Comparison of ENCODE assay signal across 21 cellular contexts in genomic region chr2:174984561-174984960, GRCh38. TPM values are rescaled to one million over a fixed set of nuclear protein-coding genes. Genes with fewer than 3 reads are reported as not detected.
DNase-seq lines count a peak whose midpoint lies in the region; ATAC-seq and TF ChIP-seq lines count a peak whose summit lies in the region.
"Had no signal": no experiment of that assay in that cellular context is flagged by ENCODE, and none has a peak within 500 bp of the region (broad histone marks: within the 10 kb centered on the region; RNA-seq: fewer than 3 reads in every experiment).

No MANE protein-coding gene starts in this region.

- H3K4me1 Mint-ChIP-seq in H9: peaks cover 21 to 26% of the 10 kb centered on the region in 2 experiments
- no peaks in the 10 kb centered on the region for H3K4me1 Mint-ChIP-seq in endodermal cell
- H3K4me1 Mint-ChIP-seq in neural crest cell: peaks cover 15% of the 10 kb centered on the region
- no peaks in the 10 kb centered on the region for H3K4me1 Mint-ChIP-seq in activated naive CD4-positive, alpha-beta T cell treated with anti-CD3 and anti-CD28 coated beads, Interleukin-2, amount 10 ng/mL, durations not matched to agents 7 days and 5 days

- H4K8ac ChIP-seq in H9 (replicated peaks; ENCODE audit: insufficient read length, low read depth, low read length): no peak overlapping the region

- no peak for DNase-seq in H9
- DNase-seq in endodermal cell: no peak
- DNase-seq in neural crest cell (ENCODE audit: low read depth, low spot score): no peak
- no peak for DNase-seq in activated CD4-positive, alpha-beta T cell treated with anti-CD3 and anti-CD28 coated beads for 1 hour
- no peak for DNase-seq in activated naive CD4-positive, alpha-beta T cell treated with anti-CD3 and anti-CD28 coated beads, Interleukin-2, amount 10 ng/mL, durations not matched to agents 7 days and 5 days
- DNase-seq in erythroblast (lab: John Stamatoyannopoulos, UW): no peak
- DNase-seq: BE2C; Calu3; CD4-positive, alpha-beta T cell; DMS53; MG63; NCI-H1092; NCI-H146; NCI-H2081; NCI-H446; NCI-H82; SW 1271 had no signal

- H3K4me3 Mint-ChIP-seq in H9 (no peak overlapping the region), endodermal cell (no peak overlapping the region), neural crest cell (no peak overlapping the region)
- no peak overlapping the region for H3K4me3 Mint-ChIP-seq in activated naive CD4-positive, alpha-beta T cell treated with anti-CD3 and anti-CD28 coated beads, Interleukin-2, amount 10 ng/mL, durations not matched to agents 7 days and 5 days
- H3K4me3 Mint-ChIP-seq: CD4-positive, alpha-beta T cell had no signal

- H3K56ac ChIP-seq in H9 (ENCODE audit: insufficient read length, low read depth, low read length): no peak overlapping the region

- H2AK5ac ChIP-seq in H9 (ENCODE audit: insufficient read length, low read length): no peak overlapping the region

- no peak for ATAC-seq in GM18873 (IDR thresholded peaks at IDR 0.05; ENCODE audit: low FRiP score, unreplicated experiment)

- H2BK15ac ChIP-seq in H9 (ENCODE audit: low read depth, low read length): no peak overlapping the region

- no peak overlapping the region for H2AFZ ChIP-seq in H9 (ENCODE audit: low read length)

- H3K27ac Mint-ChIP-seq in H9 (peak overlapping the region; percentile 1 to 87 (median 24); a peak in 5 of 7 replicates), endodermal cell (no peak overlapping the region), neural crest cell (ENCODE audit: unreplicated experiment) (peak overlapping the region; percentile 85)
- H3K27ac Mint-ChIP-seq in activated naive CD4-positive, alpha-beta T cell treated with anti-CD3 and anti-CD28 coated beads, Interleukin-2, amount 10 ng/mL, durations not matched to agents 7 days and 5 days: no peak overlapping the region
- H3K27ac Mint-ChIP-seq: CD4-positive, alpha-beta T cell had no signal

- CTCF ChIA-PET in activated naive CD4-positive, alpha-beta T cell treated with anti-CD3 and anti-CD28 coated beads, Interleukin-2, amount 10 ng/mL, durations not matched to agents 7 days and 5 days (lab: Charles Lee): interaction anchor here (0.8 to 4.7 kb wide), 11 partner anchors 11 to 288 kb away, joined by 3 to 56 read pairs (median 6); no protein-coding TSS in a partner anchor

- no peaks in the 10 kb centered on the region for H3K27me3 ChIP-seq in H9 (ENCODE audit: insufficient read depth, low read length)
- H3K27me3 ChIP-seq in HUES64 (ENCODE audit: insufficient read depth, low read length): no peaks in the 10 kb centered on the region
- no peaks in the 10 kb centered on the region for H3K27me3 ChIP-seq in endodermal cell (ENCODE audit: control insufficient read depth, insufficient read depth, low read length, poor library complexity, severe bottlenecking)
- H3K27me3 ChIP-seq: BE2C, MG63, SJSA1 had no signal

- TF ChIP-seq POLR2A in erythroblast (IDR thresholded peaks at IDR 0.05; ENCODE audit: low read length): no peak

- H4K20me1 ChIP-seq in H9 (ENCODE audit: control insufficient read depth, insufficient read depth, insufficient read length): no peaks in the 10 kb centered on the region

- no peak overlapping the region for H3K14ac ChIP-seq in H9 (ENCODE audit: insufficient read depth, low read length)

- H4K91ac ChIP-seq in H9 (ENCODE audit: insufficient read length, low read depth, low read length): no peak overlapping the region

- H3K4me3 ChIP-seq in HUES64 (ENCODE audit: low read length) (no peak overlapping the region), endodermal cell (ENCODE audit: low read length) (no peak overlapping the region)
- H3K4me3 ChIP-seq: MG63, SJSA1 had no signal

- WGBS in H9 (ENCODE audit: extremely low coverage, insufficient read length, low lambda C conversion rate): no CpG with 5 or more reads among the region's 4 CpGs
- 62% methylated on average over 4 of the region's 4 CpGs for WGBS in HUES64
- WGBS in endodermal cell (ENCODE audit: insufficient coverage in 1 of 2, insufficient read length in 1 of 2), 2 experiments: 89% methylated on average over 4 of the region's 4 CpGs; no CpG with 5 or more reads in 1 of the 2 experiments

- H3K9me3 ChIP-seq in H9 (ENCODE audit: control insufficient read depth, low read depth, low read length): no peaks in the 10 kb centered on the region
- H3K9me3 ChIP-seq in HUES64 (ENCODE audit: insufficient read depth, low read depth, low read length): no peaks in the 10 kb centered on the region
- no peaks in the 10 kb centered on the region for H3K9me3 ChIP-seq in endodermal cell (ENCODE audit: control insufficient read depth, low read length)
- H3K9me3 ChIP-seq: BE2C, MG63, SJSA1 had no signal

- no peak for TF ChIP-seq CTCF in H9 (conservative IDR thresholded peaks at IDR 0.05)
- no peak for TF ChIP-seq CTCF in endodermal cell (conservative IDR thresholded peaks at IDR 0.05)
- TF ChIP-seq CTCF in neural crest cell (conservative IDR thresholded peaks at IDR 0.05): no peak

- H2BK20ac ChIP-seq in H9 (ENCODE audit: low read depth, low read length, poor library complexity, severe bottlenecking): no peak overlapping the region

- H3K18ac ChIP-seq in H9 (ENCODE audit: insufficient read length, low read depth, low read length): no peak overlapping the region

- no peak overlapping the region for H3K23ac ChIP-seq in H9 (ENCODE audit: insufficient read length, low read depth, low read length)

- no peaks in the 10 kb centered on the region for H3K36me3 ChIP-seq in HUES64 (ENCODE audit: insufficient read depth, low read length)
- no peaks in the 10 kb centered on the region for H3K36me3 ChIP-seq in endodermal cell (ENCODE audit: control insufficient read depth, insufficient read depth, low read length)
- H3K36me3 ChIP-seq: BE2C, MG63, SJSA1 had no signal

- no peak overlapping the region for H2BK120ac ChIP-seq in H9 (ENCODE audit: low read depth, low read length, poor library complexity, severe bottlenecking)

- no peak overlapping the region for H3T11ph ChIP-seq in H9 (ENCODE audit: low read length)

- H3K9me3 Mint-ChIP-seq in H9 (no peaks in the 10 kb centered on the region), endodermal cell (no peaks in the 10 kb centered on the region), neural crest cell (peaks cover 2% of the 10 kb centered on the region)
- no peaks in the 10 kb centered on the region for H3K9me3 Mint-ChIP-seq in activated naive CD4-positive, alpha-beta T cell treated with anti-CD3 and anti-CD28 coated beads, Interleukin-2, amount 10 ng/mL, durations not matched to agents 7 days and 5 days
- H3K9me3 Mint-ChIP-seq: CD4-positive, alpha-beta T cell had no signal

- H3K27ac ChIP-seq in H9 (ENCODE audit: insufficient read length, low read depth, low read length): no peak overlapping the region
- 0 out of 2 replicates have a peak overlapping the region, but pooled peaks have one; percentile 1 for H3K27ac ChIP-seq in HUES64 (ENCODE audit: low read depth, low read length)
- H3K27ac ChIP-seq in endodermal cell (ENCODE audit: low read depth, low read length): peak overlapping the region; percentile 24
- H3K27ac ChIP-seq: KMS-11, SJSA1 had no signal

- no peak overlapping the region for H3K4me2 ChIP-seq in H9 (ENCODE audit: insufficient read depth, insufficient read length, low read length)
- H3K4me2 ChIP-seq: KMS-11 had no signal

- H3K23me2 ChIP-seq in H9 (ENCODE audit: insufficient read length, low read depth, low read length, poor library complexity, severe bottlenecking): no peaks in the 10 kb centered on the region

- H3K4ac ChIP-seq in H9 (ENCODE audit: low read depth, low read length): no peak overlapping the region

- no peak overlapping the region for H4K5ac ChIP-seq in H9 (ENCODE audit: insufficient read length, low read depth, low read length)

- H3K36me3 Mint-ChIP-seq in H9 (ENCODE audit: insufficient read depth in 1 of 3, low read depth in 3 of 3) (peaks cover 0 to 10% (median 1%) of the 10 kb centered on the region in 3 experiments; a peak in 4 of 7 replicates), endodermal cell (ENCODE audit: low read depth) (no peaks in the 10 kb centered on the region), neural crest cell (ENCODE audit: low read depth) (peaks cover 3% of the 10 kb centered on the region)
- H3K36me3 Mint-ChIP-seq in activated naive CD4-positive, alpha-beta T cell treated with anti-CD3 and anti-CD28 coated beads, Interleukin-2, amount 10 ng/mL, durations not matched to agents 7 days and 5 days: no peaks in the 10 kb centered on the region

- no peak overlapping the region for H2BK12ac ChIP-seq in H9 (ENCODE audit: insufficient read length, low read depth, low read length)

- H3K4me1 ChIP-seq in H9 (ENCODE audit: insufficient read depth, low read length): no peaks in the 10 kb centered on the region
- H3K4me1 ChIP-seq in HUES64 (ENCODE audit: insufficient read depth, low read length): peaks cover 19% of the 10 kb centered on the region
- no peaks in the 10 kb centered on the region for H3K4me1 ChIP-seq in endodermal cell (ENCODE audit: control insufficient read depth, insufficient read depth, low read length)
- H3K4me1 ChIP-seq: BE2C, SJSA1 had no signal

- no peak overlapping the region for H2BK5ac ChIP-seq in H9 (ENCODE audit: insufficient read length, low read length)

- no peaks in the 10 kb centered on the region for H3K79me1 ChIP-seq in H9 (ENCODE audit: insufficient read depth, low read depth, low read length, poor library complexity, severe bottlenecking)

- H3K27me3 Mint-ChIP-seq in H9 (ENCODE audit: low read depth) (no peaks in the 10 kb centered on the region), endodermal cell (ENCODE audit: insufficient read depth) (no peaks in the 10 kb centered on the region), neural crest cell (ENCODE audit: low read depth) (no peaks in the 10 kb centered on the region)
- peaks cover 3% of the 10 kb centered on the region for H3K27me3 Mint-ChIP-seq in activated naive CD4-positive, alpha-beta T cell treated with anti-CD3 and anti-CD28 coated beads, Interleukin-2, amount 10 ng/mL, durations not matched to agents 7 days and 5 days

- peaks cover 3% of the 10 kb centered on the region; the same call in 1 of the 2 replicates for H3K79me2 ChIP-seq in H9 (ENCODE audit: insufficient read depth, low read length)

- H3K9ac ChIP-seq in H9 (ENCODE audit: extremely low read depth, insufficient read length, low read length): no peak overlapping the region
- no peak overlapping the region for H3K9ac ChIP-seq in HUES64 (ENCODE audit: low read depth, low read length)
- H3K9ac ChIP-seq in endodermal cell (ENCODE audit: extremely low read depth, low read length, poor library complexity, severe bottlenecking): no peak overlapping the region
- H3K9ac ChIP-seq: KMS-11 had no signal

RNA-seq across cellular contexts. Expression of gene CHN1, which starts 20.6 kb away (rescaled TPM):
- total RNA-seq in H9 (2021) (33.9 and 37.0 TPM in 2 replicates), endodermal cell (10 to 100 TPM; 24.3 to 28.8 TPM), neural crest cell (58.7 and 61.0 TPM in 2 replicates)
- polyA plus RNA-seq in HUES64 (2013, experiment 1 of 2): 40.0 TPM
- polyA plus RNA-seq in HUES64 (2013, experiment 2 of 2): 36.6 TPM
- 55.1 TPM for polyA plus RNA-seq in endodermal cell (2013, experiment 1 of 2)
- 46.6 TPM for polyA plus RNA-seq in endodermal cell (2013, experiment 2 of 2)

Comparison
In these comparisons a context has a peak if more than half of its experiments do, and no peak if none do; other contexts are left out.
1. H3K27ac Mint-ChIP-seq: peak in H9 (3 of 3) and neural crest cell (single experiment); none in endodermal cell (single experiment) and activated naive CD4-positive, alpha-beta T cell treated with anti-CD3 and anti-CD28 coated beads, Interleukin-2, amount 10 ng/mL, durations not matched to agents 7 days and 5 days (single experiment).